16 cellular contexts compared by ENCODE assay signal in genomic region chr16:27107185-27107592, GRCh38. TPM values are rescaled to one million over a fixed set of nuclear protein-coding genes. Genes with fewer than 3 reads are reported as not detected.
DNase-seq lines count a peak whose midpoint lies in the region; ATAC-seq, FAIRE-seq and TF ChIP-seq lines count a peak whose summit lies in the region.
"Had no signal": no experiment of that assay in that cellular context is flagged by ENCODE, and none has a peak within 500 bp of the region (broad histone marks: within the 10 kb centered on the region; RNA-seq: fewer than 3 reads in every experiment).

No MANE protein-coding gene starts in this region.

- no peak overlapping the region for H3K27ac ChIP-seq in mesendoderm (ENCODE audit: low read depth, low read length)

- H2AK5ac ChIP-seq in mesendoderm (ENCODE audit: low read length) = no peak overlapping the region

- H3K4me3 ChIP-seq in bronchial epithelial cell (ENCODE audit: low read depth, low read length) = no peak overlapping the region
- H3K4me3 ChIP-seq in mesendoderm (ENCODE audit: low read length) = no peak overlapping the region

- H3K79me1 ChIP-seq in mesendoderm (ENCODE audit: low read length) = no peaks in the 10 kb centered on the region

- no peak overlapping the region for H3K56ac ChIP-seq in mesendoderm (ENCODE audit: low read length)

- H4K5ac ChIP-seq in mesendoderm (ENCODE audit: low read length) = no peak overlapping the region

- H3K79me2 ChIP-seq in mesendoderm (ENCODE audit: control insufficient read depth, insufficient read depth, low read length) = no peaks in the 10 kb centered on the region

- no peaks in the 10 kb centered on the region for H3K27me3 ChIP-seq in bronchial epithelial cell (ENCODE audit: control insufficient read depth, insufficient read depth, low read length)
- no peaks in the 10 kb centered on the region for H3K27me3 ChIP-seq in mesendoderm (ENCODE audit: insufficient read depth, low read length, poor library complexity)

- H2BK5ac ChIP-seq in mesendoderm (ENCODE audit: low read length) = no peak overlapping the region

- no peak overlapping the region for H3K4me2 ChIP-seq in mesendoderm (ENCODE audit: low read length)

- H4K8ac ChIP-seq in mesendoderm (ENCODE audit: low read depth, low read length) = no peak overlapping the region

- no peak overlapping the region for H3K4ac ChIP-seq in mesendoderm (ENCODE audit: low read depth, low read length)

- no peak overlapping the region for H3K23ac ChIP-seq in mesendoderm (ENCODE audit: low read length)

- peak; percentile 1 for DNase-seq in NCI-H82 treated with DMSO at 0.1 percent for 48 hours (lab: John Stamatoyannopoulos, UW; ENCODE audit: unreplicated experiment)
- no peak for DNase-seq in NCI-H82 (lab: John Stamatoyannopoulos, UW)
- DNase-seq in NAMALWA (ENCODE audit: low spot score) = peak; percentile 22
- no peak for DNase-seq in bronchial epithelial cell (ENCODE audit: low read depth)
- peak; percentile 37 for DNase-seq in mesendoderm
- DNase-seq: 8988T, C1 segment of cervical spinal cord, H7, NCI-H1092, NCI-H2107, NCI-H345, NCI-H526 treated with DMSO at 0.1 percent for 48 hours had no signal

- H3K36me3 ChIP-seq in bronchial epithelial cell (ENCODE audit: control insufficient read depth, insufficient read depth, low read length) = no peaks in the 10 kb centered on the region
- no peaks in the 10 kb centered on the region for H3K36me3 ChIP-seq in mesendoderm (ENCODE audit: control insufficient read depth, insufficient read depth, low read length)

- no CpG with 5 or more reads among the region's 7 CpGs for WGBS in mesendoderm (ENCODE audit: extremely low coverage, insufficient coverage, low lambda C conversion rate)

- no peak overlapping the region for H2BK15ac ChIP-seq in mesendoderm (replicated peaks; ENCODE audit: low read depth)

- H3K4me1 ChIP-seq in mesendoderm (ENCODE audit: control insufficient read depth, low read depth, low read length) = no peaks in the 10 kb centered on the region

- ATAC-seq in HG02571 (IDR thresholded peaks at IDR 0.05; ENCODE audit: unreplicated experiment) = no peak
- ATAC-seq in HG02870 (IDR thresholded peaks at IDR 0.05; ENCODE audit: unreplicated experiment) = no peak
- no peak for ATAC-seq in GM21825 (IDR thresholded peaks at IDR 0.05; ENCODE audit: unreplicated experiment)

- no peak overlapping the region for H2BK120ac ChIP-seq in mesendoderm (ENCODE audit: low read depth, low read length)

- TF ChIP-seq CTCF in bronchial epithelial cell (IDR thresholded peaks at IDR 0.05; ENCODE audit: insufficient read depth, low read length, severe bottlenecking) = no peak

- FAIRE-seq in bronchial epithelial cell (lab: Jason Lieb, UNC) = peak; percentile 7

- H3K18ac ChIP-seq in mesendoderm (ENCODE audit: low read length) = no peak overlapping the region

- no peak overlapping the region for H3K9ac ChIP-seq in mesendoderm (ENCODE audit: low read length)

RNA-seq across cellular contexts. Expression of gene C16orf82, which starts 40.5 kb away (rescaled TPM):
- not detected in 2 replicates for total RNA-seq in bronchial epithelial cell
- not detected for polyA plus RNA-seq in mesendoderm (2013, experiment 1 of 2)
- not detected for polyA plus RNA-seq in mesendoderm (2013, experiment 2 of 2)
- total RNA-seq: H7, LHCN-M2 had no signal

Comparison
In these comparisons a context has a peak if more than half of its experiments do, and no peak if none do; other contexts are left out.
1. DNase-seq: peak in NCI-H82 treated with DMSO at 0.1 percent for 48 hours (single experiment), NAMALWA (single experiment) and mesendoderm (single experiment); none in NCI-H82 (single experiment) and bronchial epithelial cell (single experiment).